In genomic region chr2:205879362-205879761, GRCh38 we compare ENCODE assay signal across 16 cellular contexts.
A peak's percentile ranks its signal among the peaks of the same experiment; 100 is the strongest.
DNase-seq lines count a peak whose midpoint lies in the region; ATAC-seq lines count a peak whose summit lies in the region.
"Had no signal": no experiment of that assay in that cellular context is flagged by ENCODE, and none has a peak within 500 bp of the region (broad histone marks: within the 10 kb centered on the region; RNA-seq: fewer than 3 reads in every experiment).

No MANE protein-coding gene starts in this region.

- peak; percentile 73 for ATAC-seq in sciatic nerve
- ATAC-seq: upper lobe of right lung had no signal

- intact Hi-C loops in sciatic nerve (cut with DNase I) = no loop called here

- no peak overlapping the region for H3K9ac ChIP-seq in GM23248

- peak; percentile 11 for DNase-seq in NCI-H748 (lab: John Stamatoyannopoulos, UW; ENCODE audit: unreplicated experiment)
- no peak for DNase-seq in NCI-H748 treated with DMSO at 0.1 percent for 48 hours (lab: John Stamatoyannopoulos, UW)
- DNase-seq in NCI-H2171 (lab: John Stamatoyannopoulos, UW) = peak; percentile 25
- peak; percentile 32 for DNase-seq in SK-N-DZ (ENCODE audit: low spot score)
- DNase-seq in sciatic nerve (ENCODE audit: low spot score) = no peak
- DNase-seq in GM23248 = no peak
- no peak for DNase-seq in GM19238 (ENCODE audit: insufficient read length, low spot score)
- DNase-seq in kidney tubule cell (ENCODE audit: low spot score) = no peak
- DNase-seq: activated CD4-positive, alpha-beta T cell treated with anti-CD3 and anti-CD28 coated beads, Interleukin-2, amount 10 ng/mL, durations not matched to agents 7 days and 5 days; activated T-cell treated with anti-CD3 and anti-CD28 coated beads, Interleukin-2, amount 50 U/mL, for 1 hour; immature natural killer cell; NCI-H1694 treated with DMSO at 0.1 percent for 48 hours; stimulated activated CD4-positive, alpha-beta T cell treated with anti-CD3 and anti-CD28 coated beads, Interleukin-15, amount 100 ng/mL, for 24 hours; stomach; upper lobe of right lung had no signal

- WGBS in GM23248 (ENCODE audit: low coverage in 1 of 2, low lambda C conversion rate in 2 of 2, missing lambda C conversion rate in 2 of 2), 2 experiments = 17 to 23% methylated on average over 12 of the region's 12 CpGs

- H3K27ac ChIP-seq in GM23248 = no peak overlapping the region
- H3K27ac ChIP-seq: dorsolateral prefrontal cortex, stomach, upper lobe of right lung had no signal

- no peaks in the 10 kb centered on the region for H3K9me2 ChIP-seq in GM23248 (ENCODE audit: insufficient read depth)

- no peak overlapping the region for H3K4me2 ChIP-seq in GM23248 (ENCODE audit: unreplicated experiment)

- no peaks in the 10 kb centered on the region for H3F3A ChIP-seq in GM23248 (ENCODE audit: insufficient read depth)

- H3K79me2 ChIP-seq in GM23248 (ENCODE audit: insufficient read depth) = no peaks in the 10 kb centered on the region

- H3K36me3 ChIP-seq in GM23248 (ENCODE audit: low read depth) = no peaks in the 10 kb centered on the region
- H3K36me3 ChIP-seq: stomach, upper lobe of right lung had no signal

- in situ Hi-C loops in GM23248 (cut with MboI) = no loop called here

- no peaks in the 10 kb centered on the region for H4K20me1 ChIP-seq in GM23248 (ENCODE audit: insufficient read depth)

- no peak overlapping the region for H2AFZ ChIP-seq in GM23248

- peaks cover 17% of the 10 kb centered on the region for H3K27me3 ChIP-seq in GM23248 (replicated peaks; ENCODE audit: insufficient read depth)
- H3K27me3 ChIP-seq: stomach, upper lobe of right lung had no signal

- H3K9me3 ChIP-seq in GM23248 (ENCODE audit: low read depth) = no peaks in the 10 kb centered on the region
- H3K9me3 ChIP-seq: stomach, upper lobe of right lung had no signal

- no peaks in the 10 kb centered on the region for H3K4me1 ChIP-seq in GM23248 (ENCODE audit: insufficient read depth)
- H3K4me1 ChIP-seq: stomach, upper lobe of right lung had no signal

- no peak overlapping the region for H3K4me3 ChIP-seq in GM23248
- H3K4me3 ChIP-seq: stomach, upper lobe of right lung had no signal

Comparison
In these comparisons a context has a peak if more than half of its experiments do, and no peak if none do; other contexts are left out.
1. DNase-seq: peak in NCI-H748 (single experiment), NCI-H2171 (single experiment) and SK-N-DZ (single experiment); none in NCI-H748 treated with DMSO at 0.1 percent for 48 hours (single experiment), sciatic nerve (single experiment), GM23248 (single experiment), GM19238 (single experiment) and kidney tubule cell (single experiment).